Comparison of ENCODE assay signal across 11 cellular contexts in genomic region chr17:2243953-2244352, GRCh38. TPM values are rescaled to one million over a fixed set of nuclear protein-coding genes. Genes with fewer than 3 reads are reported as not detected.
DNase-seq lines count a peak whose midpoint lies in the region; ATAC-seq, FAIRE-seq and TF ChIP-seq lines count a peak whose summit lies in the region.
"Had no signal": no experiment of that assay in that cellular context is flagged by ENCODE, and none has a peak within 500 bp of the region (broad histone marks: within the 10 kb centered on the region; RNA-seq: fewer than 3 reads in every experiment).

No MANE protein-coding gene starts in this region.

- WGBS in aorta, 2 donors: 84 to 87% methylated on average over 5 of the region's 5 CpGs
- 88 to 93% (median 91%) methylated on average over 5 of the region's 5 CpGs for WGBS in adrenal gland, 4 donors

- no peaks in the 10 kb centered on the region for H3K9me3 ChIP-seq in right atrium auricular region
- H3K9me3 ChIP-seq in endothelial cell of umbilical vein (replicated peaks; ENCODE audit: control insufficient read depth, insufficient read depth, low read length): no peaks in the 10 kb centered on the region
- no peaks in the 10 kb centered on the region for H3K9me3 ChIP-seq in osteoblast (ENCODE audit: low read depth, low read length)
- H3K9me3 ChIP-seq in aorta (ENCODE audit: control insufficient read depth, low read length): no peaks in the 10 kb centered on the region
- no peaks in the 10 kb centered on the region for H3K9me3 ChIP-seq in adrenal gland (replicated peaks in 1 of 3)
- H3K9me3 ChIP-seq: ovary had no signal

- ATAC-seq in aorta (ENCODE audit: low FRiP score) (peak; percentile 30), GM18519 (IDR thresholded peaks at IDR 0.05; ENCODE audit: low FRiP score, unreplicated experiment) (no peak)

- no peaks in the 10 kb centered on the region for H3K36me3 ChIP-seq in right atrium auricular region
- H3K36me3 ChIP-seq in endothelial cell of umbilical vein (ENCODE audit: control insufficient read depth in 2 of 2, extremely low read depth in 1 of 2, insufficient read depth in 2 of 2, low read length in 2 of 2): no peaks in the 10 kb centered on the region
- peaks cover 14% of the 10 kb centered on the region for H3K36me3 ChIP-seq in osteoblast (ENCODE audit: insufficient read depth, low read length)
- no peaks in the 10 kb centered on the region for H3K36me3 ChIP-seq in aorta (ENCODE audit: control insufficient read depth in 1 of 2, insufficient read depth in 2 of 2, low read length in 1 of 2)
- H3K36me3 ChIP-seq in adrenal gland (replicated peaks in 1 of 2): no peaks in the 10 kb centered on the region
- H3K36me3 ChIP-seq: ovary had no signal

- no peaks in the 10 kb centered on the region for H3K79me2 ChIP-seq in endothelial cell of umbilical vein (ENCODE audit: control insufficient read depth, insufficient read depth, low read length)
- H3K79me2 ChIP-seq in osteoblast (ENCODE audit: insufficient read depth, low read length): peaks cover 4% of the 10 kb centered on the region

- peaks cover 0 to 19% of the 10 kb centered on the region in 2 donors for H3K4me1 ChIP-seq in right atrium auricular region
- H3K4me1 ChIP-seq in endothelial cell of umbilical vein (ENCODE audit: control insufficient read depth, extremely low read depth, insufficient read depth, low read length): peaks cover 27% of the 10 kb centered on the region
- peaks cover 47% of the 10 kb centered on the region for H3K4me1 ChIP-seq in osteoblast (ENCODE audit: insufficient read depth, low read length)
- H3K4me1 ChIP-seq in aorta (ENCODE audit: control insufficient read depth in 1 of 2, insufficient read depth in 2 of 2, low read length in 2 of 2): peaks cover 0 to 3% of the 10 kb centered on the region in 2 donors
- peaks cover 10 to 31% of the 10 kb centered on the region in 2 donors for H3K4me1 ChIP-seq in adrenal gland (replicated peaks in 1 of 2)

- POLR2A ChIA-PET in endothelial cell of umbilical vein (lab: Charles Lee): interaction anchor here (1.5 kb wide), 1 partner anchor 189 kb away, joined by 4 read pairs; the partner anchor contains the start of gene HIC1

- H3K27ac ChIP-seq in right atrium auricular region: peak overlapping the region; percentile 38 to 46
- peak overlapping the region; percentile 86 for H3K27ac ChIP-seq in endothelial cell of umbilical vein (ENCODE audit: insufficient read depth, low read depth, low read length)
- H3K27ac ChIP-seq in osteoblast (ENCODE audit: low read depth, low read length): peak overlapping the region; percentile 99
- peak overlapping the region in 1 of 2 donors; percentile 15 for H3K27ac ChIP-seq in aorta (ENCODE audit: low read depth in 1 of 2, low read length in 2 of 2)
- peak overlapping the region in 2 of 5 donors; percentile 70 to 73 for H3K27ac ChIP-seq in adrenal gland
- H3K27ac ChIP-seq: C4-2B had no signal

- dilution Hi-C loops in endothelial cell of umbilical vein (cut with MboI; ENCODE audit: extremely low pct_ligation_motif_present, low sequenced_read_pairs): no loop called here

- TF ChIP-seq POLR2A in endothelial cell of umbilical vein (IDR thresholded peaks at IDR 0.05; ENCODE audit: low read depth, low read length) (no peak), adrenal gland (IDR thresholded peaks at IDR 0.05) (no peak)

- peak overlapping the region; percentile 64 for H3K9ac ChIP-seq in endothelial cell of umbilical vein (replicated peaks; ENCODE audit: extremely low read depth, insufficient read depth, low read length)

- H3K4me3 ChIP-seq in right atrium auricular region (no peak overlapping the region), endothelial cell of umbilical vein (replicated peaks in 1 of 3; ENCODE audit: insufficient read depth in 1 of 3, low read depth in 1 of 3, low read length in 3 of 3) (no peak overlapping the region), osteoblast (ENCODE audit: insufficient read depth, low read length) (no peak overlapping the region), aorta (ENCODE audit: low read length in 2 of 2) (no peak overlapping the region), adrenal gland (no peak overlapping the region)
- H3K4me3 ChIP-seq: ovary had no signal

- DNase-seq in right atrium auricular region (ENCODE audit: low spot score) (no peak), cardiac septum (ENCODE audit: low spot score) (no peak), endothelial cell of umbilical vein (ENCODE audit: low read depth, low spot score) (no peak), osteoblast (ENCODE audit: insufficient read length, low spot score, missing footprints) (no peak), aorta (no peak), NCI-H748 (lab: John Stamatoyannopoulos, UW; ENCODE audit: unreplicated experiment) (no peak), adrenal gland (no peak)

- no peaks in the 10 kb centered on the region for H3K9me1 ChIP-seq in endothelial cell of umbilical vein (replicated peaks; ENCODE audit: control insufficient read depth, extremely low read depth, insufficient read depth, low read length)

- TSS peak; percentile 47 for BruUV-seq in endothelial cell of umbilical vein (replicated peaks; lab: Mats Ljungman, UMichigan)

- H3K4me2 ChIP-seq in endothelial cell of umbilical vein (ENCODE audit: insufficient read depth, low read length): no peak overlapping the region
- peak overlapping the region; percentile 19 for H3K4me2 ChIP-seq in osteoblast (ENCODE audit: insufficient read depth, low read length)

- TF ChIP-seq CTCF in right atrium auricular region (IDR thresholded peaks at IDR 0.05) (no peak), endothelial cell of umbilical vein (IDR thresholded peaks at IDR 0.05; ENCODE audit: extremely low read depth in 1 of 2, insufficient read depth in 1 of 2, low read depth in 1 of 2, low read length in 2 of 2) (no peak), osteoblast (IDR thresholded peaks at IDR 0.05; ENCODE audit: extremely low read depth, low read depth, low read length) (no peak), adrenal gland (IDR thresholded peaks at IDR 0.05) (no peak)

- H4K20me1 ChIP-seq in endothelial cell of umbilical vein (replicated peaks; ENCODE audit: control insufficient read depth, extremely low read depth, insufficient read depth, low read length) (no peaks in the 10 kb centered on the region), osteoblast (ENCODE audit: insufficient read depth, low read length) (no peaks in the 10 kb centered on the region)

- intact Hi-C loops in cardiac septum (cut with DNase I) (loop anchor here (1.0 to 2.0 kb wide), 2 partner anchors 149 to 190 kb away; no protein-coding TSS in a partner anchor), endothelial cell of umbilical vein (cut with micrococcal nuclease) (loop anchor here (1.0 kb wide), 7 partner anchors 52 to 336 kb away; no protein-coding TSS in a partner anchor), aorta (cut with DNase I) (loop anchor here (1.0 to 5.0 kb wide), 3 partner anchors 147 to 189 kb away; partner anchors contain the start of gene HIC1 (in 2 of the 2)), adrenal gland (cut with DNase I) (loop anchor here (2.0 to 5.0 kb wide), 2 partner anchors 187 to 189 kb away; partner anchors contain the start of gene HIC1 (in 2 of the 2))

- FAIRE-seq in endothelial cell of umbilical vein (lab: Jason Lieb, UNC): no peak
- FAIRE-seq: bronchial epithelial cell had no signal

- no peak overlapping the region for H2AFZ ChIP-seq in endothelial cell of umbilical vein (ENCODE audit: low read depth, low read length)
- no peak overlapping the region for H2AFZ ChIP-seq in osteoblast (ENCODE audit: low read length)

- H3K27me3 ChIP-seq in right atrium auricular region (no peaks in the 10 kb centered on the region), endothelial cell of umbilical vein (ENCODE audit: control insufficient read depth in 2 of 2, insufficient read depth in 2 of 2, low read length in 2 of 2) (no peaks in the 10 kb centered on the region), osteoblast (ENCODE audit: insufficient read depth, low read length) (no peaks in the 10 kb centered on the region), aorta (ENCODE audit: control insufficient read depth in 1 of 2, insufficient read depth in 2 of 2, low read length in 1 of 2) (no peaks in the 10 kb centered on the region), adrenal gland (no peaks in the 10 kb centered on the region)
- H3K27me3 ChIP-seq: ovary had no signal

- CTCF ChIA-PET in endothelial cell of umbilical vein (lab: Charles Lee): interaction anchor here (0.8 to 4.4 kb wide), 32 partner anchors 10 to 361 kb away, joined by 3 to 455 read pairs (median 8); partner anchors contain the start of genes DPH1 and HIC1

TF ChIP-seq in endothelial cell of umbilical vein, 7 proteins besides CTCF, POLR2A, EP300 and RAD21 (continues in another document):
- no peak for TF ChIP-seq JUN (IDR thresholded peaks at IDR 0.05; ENCODE audit: borderline replicate concordance, insufficient read depth, insufficient read length, low read depth)

RNA-seq across cellular contexts. Expression of gene SMG6, which starts 59.6 kb away (rescaled TPM):
- total RNA-seq in right atrium auricular region (10 to 100 TPM; 18.2 to 29.3 TPM), cardiac septum (19.7 TPM), endothelial cell of umbilical vein (42.2 and 43.0 TPM in 2 replicates), osteoblast (35.9 and 42.7 TPM in 2 replicates), aorta (10 to 100 TPM; 34.8 to 67.3 TPM), adrenal gland (10 to 100 TPM; 35.6 to 85.1 (median 50.5) TPM)
- polyA plus RNA-seq in endothelial cell of umbilical vein (39.1 and 40.1 TPM in 2 replicates), aorta (10 to 100 TPM; 16.2 to 28.1 TPM), adrenal gland (10 to 100 TPM; 37.6 to 46.3 (median 44.0) TPM)
- 27.4 and 28.6 TPM in 2 replicates for polyA plus RNA-seq in endothelial cell of umbilical vein (2011; cell fraction: cytosol; rRNA removed)
- 36.6 and 53.1 TPM in 2 replicates for polyA plus RNA-seq in endothelial cell of umbilical vein (2011; cell fraction: nucleus; rRNA removed)
- polyA plus RNA-seq in endothelial cell of umbilical vein (2012): 31.8 and 35.6 TPM in 2 replicates
- 72.0 and 79.0 TPM in 2 replicates for polyA minus RNA-seq in endothelial cell of umbilical vein
- polyA minus RNA-seq in endothelial cell of umbilical vein (2011; cell fraction: cytosol; rRNA and poly(A)+ RNA removed): 6.5 TPM
- 43.8 and 68.7 TPM in 2 replicates for polyA minus RNA-seq in endothelial cell of umbilical vein (2011; cell fraction: nucleus; rRNA and poly(A)+ RNA removed)

RNA-seq across cellular contexts. Expression of gene SRR, which starts 59.8 kb away (rescaled TPM):
- total RNA-seq in right atrium auricular region (10 to 100 TPM in 1 of 2 donors, 1 to 10 TPM in 1; 9.7 to 11.5 TPM), cardiac septum (9.3 TPM), endothelial cell of umbilical vein (19.4 and 20.1 TPM in 2 replicates), osteoblast (20.6 and 22.4 TPM in 2 replicates), aorta (1 to 10 TPM; 7.4 to 9.5 TPM), adrenal gland (10 to 100 TPM in 7 of 8 donors, 1 to 10 TPM in 1; 9.3 to 58.6 (median 19.7) TPM)
- polyA plus RNA-seq in endothelial cell of umbilical vein (13.7 and 14.5 TPM in 2 replicates), aorta (1 to 10 TPM; 4.5 to 5.6 TPM), adrenal gland (10 to 100 TPM in 1 of 3 donors, 1 to 10 TPM in 2; 3.8 to 18.0 (median 4.3) TPM)
- 13.9 and 15.2 TPM in 2 replicates for polyA plus RNA-seq in endothelial cell of umbilical vein (2011; cell fraction: cytosol; rRNA removed)
- polyA plus RNA-seq in endothelial cell of umbilical vein (2011; cell fraction: nucleus; rRNA removed): 9.1 and 10.9 TPM in 2 replicates
- polyA plus RNA-seq in endothelial cell of umbilical vein (2012): 20.8 and 22.1 TPM in 2 replicates
- polyA minus RNA-seq in endothelial cell of umbilical vein: 13.9 and 16.8 TPM in 2 replicates
- polyA minus RNA-seq in endothelial cell of umbilical vein (2011; cell fraction: cytosol; rRNA and poly(A)+ RNA removed): 3.7 TPM
- 3.6 and 9.3 TPM in 2 replicates for polyA minus RNA-seq in endothelial cell of umbilical vein (2011; cell fraction: nucleus; rRNA and poly(A)+ RNA removed)
